1 cellular context compared by ENCODE assay signal in genomic region chr16:23196577-23196976, GRCh38.
TF ChIP-seq lines count a peak whose summit lies in the region.

No MANE protein-coding gene starts in this region.

TF ChIP-seq in H1, 55 proteins besides CTCF, POLR2A, EP300 and RAD21 (continued from another document):
- TF ChIP-seq SP1 (IDR thresholded peaks at IDR 0.05; ENCODE audit: low read depth, low read length): no peak
- no peak for TF ChIP-seq GTF2F1 (IDR thresholded peaks at IDR 0.05; ENCODE audit: borderline replicate concordance, low read depth, low read length)
- no peak for TF ChIP-seq SUZ12 (IDR thresholded peaks at IDR 0.05; ENCODE audit: low read length)
- TF ChIP-seq MAFK (IDR thresholded peaks at IDR 0.05; ENCODE audit: low read depth, low read length): no peak
- no peak for TF ChIP-seq NANOG (IDR thresholded peaks at IDR 0.05; ENCODE audit: insufficient read depth, low read depth, low read length, poor library complexity, severe bottlenecking)
- TF ChIP-seq SIRT6 (IDR thresholded peaks at IDR 0.05; ENCODE audit: low read length): no peak
- no peak for TF ChIP-seq BCL11A (IDR thresholded peaks at IDR 0.05; ENCODE audit: low read depth in 2 of 2, low read length in 2 of 2)
- TF ChIP-seq CREB1 (IDR thresholded peaks at IDR 0.05): no peak
- no peak for TF ChIP-seq KDM5A (IDR thresholded peaks at IDR 0.05; ENCODE audit: low read length)
- no peak for TF ChIP-seq SIX5 (IDR thresholded peaks at IDR 0.05; ENCODE audit: low read depth, low read length)
- no peak for TF ChIP-seq ATF3 (IDR thresholded peaks at IDR 0.05; ENCODE audit: insufficient read depth, low read depth, low read length)
- no peak for TF ChIP-seq JUND (IDR thresholded peaks at IDR 0.05; ENCODE audit: low read length)
